ENCODE assay signal across 1 cellular context in genomic region chr17:77322534-77323412, GRCh38.
TF ChIP-seq lines count a peak whose summit lies in the region.

No MANE protein-coding gene starts in this region.

TF ChIP-seq in A549, 52 proteins besides CTCF, POLR2A, EP300 and RAD21 (continued from another document):
- TF ChIP-seq TP53 (CRISPR knock-in tag; IDR thresholded peaks at IDR 0.05) (no peak; the same call in 1 of the 2 replicates), PBX3 (IDR thresholded peaks at IDR 0.05) (no peak), CBX8 (IDR thresholded peaks at IDR 0.05) (no peak), ESRRA (IDR thresholded peaks at IDR 0.05; ENCODE audit: borderline replicate concordance, low read length) (no peak), FOSL2 (IDR thresholded peaks at IDR 0.05) (peak; percentile 93), FOSL2 (CRISPR knock-in tag; IDR thresholded peaks at IDR 0.05) (peak; percentile 99), EHMT2 (IDR thresholded peaks at IDR 0.05; ENCODE audit: low read depth) (no peak), FOXS1 (CRISPR knock-in tag; IDR thresholded peaks at IDR 0.05) (no peak), KDM1A (IDR thresholded peaks at IDR 0.05; ENCODE audit: low read depth) (no peak), HES2 (IDR thresholded peaks at IDR 0.05) (no peak), MAFK (IDR thresholded peaks at IDR 0.05; ENCODE audit: partially characterized antibody) (peak; percentile 14), HOXB5 (CRISPR knock-in tag; IDR thresholded peaks at IDR 0.05) (0 out of 2 replicates have a peak, but pooled peaks have one; percentile 35), CEBPB (IDR thresholded peaks at IDR 0.05) (0 out of 4 replicates have a peak, but pooled peaks of 1 of the 2 experiments have one; percentile 21), BCL3 (IDR thresholded peaks at IDR 0.05) (peak; percentile 52; the same call in 1 of the 3 replicates), RCOR1 (IDR thresholded peaks at IDR 0.05; ENCODE audit: low read depth, low read length) (no peak)
- TF ChIP-seq, protein P1, sequence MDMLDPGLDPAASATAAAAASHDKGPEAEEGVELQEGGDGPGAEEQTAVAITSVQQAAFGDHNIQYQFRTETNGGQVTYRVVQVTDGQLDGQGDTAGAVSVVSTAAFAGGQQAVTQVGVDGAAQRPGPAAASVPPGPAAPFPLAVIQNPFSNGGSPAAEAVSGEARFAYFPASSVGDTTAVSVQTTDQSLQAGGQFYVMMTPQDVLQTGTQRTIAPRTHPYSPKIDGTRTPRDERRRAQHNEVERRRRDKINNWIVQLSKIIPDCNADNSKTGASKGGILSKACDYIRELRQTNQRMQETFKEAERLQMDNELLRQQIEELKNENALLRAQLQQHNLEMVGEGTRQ (IDR thresholded peaks at IDR 0.05): no peak
- TF ChIP-seq, protein P2, sequence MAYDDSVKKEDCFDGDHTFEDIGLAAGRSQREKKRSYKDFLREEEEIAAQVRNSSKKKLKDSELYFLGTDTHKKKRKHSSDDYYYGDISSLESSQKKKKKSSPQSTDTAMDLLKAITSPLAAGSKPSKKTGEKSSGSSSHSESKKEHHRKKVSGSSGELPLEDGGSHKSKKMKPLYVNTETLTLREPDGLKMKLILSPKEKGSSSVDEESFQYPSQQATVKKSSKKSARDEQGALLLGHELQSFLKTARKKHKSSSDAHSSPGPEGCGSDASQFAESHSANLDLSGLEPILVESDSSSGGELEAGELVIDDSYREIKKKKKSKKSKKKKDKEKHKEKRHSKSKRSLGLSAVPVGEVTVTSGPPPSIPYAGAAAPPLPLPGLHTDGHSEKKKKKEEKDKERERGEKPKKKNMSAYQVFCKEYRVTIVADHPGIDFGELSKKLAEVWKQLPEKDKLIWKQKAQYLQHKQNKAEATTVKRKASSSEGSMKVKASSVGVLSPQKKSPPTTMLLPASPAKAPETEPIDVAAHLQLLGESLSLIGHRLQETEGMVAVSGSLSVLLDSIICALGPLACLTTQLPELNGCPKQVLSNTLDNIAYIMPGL (CRISPR knock-in tag; IDR thresholded peaks at IDR 0.05; ENCODE audit: borderline replicate concordance): no peak
TF ChIP-seq in A549: peak in this region for 14.
